In the genomic region with DNA sequence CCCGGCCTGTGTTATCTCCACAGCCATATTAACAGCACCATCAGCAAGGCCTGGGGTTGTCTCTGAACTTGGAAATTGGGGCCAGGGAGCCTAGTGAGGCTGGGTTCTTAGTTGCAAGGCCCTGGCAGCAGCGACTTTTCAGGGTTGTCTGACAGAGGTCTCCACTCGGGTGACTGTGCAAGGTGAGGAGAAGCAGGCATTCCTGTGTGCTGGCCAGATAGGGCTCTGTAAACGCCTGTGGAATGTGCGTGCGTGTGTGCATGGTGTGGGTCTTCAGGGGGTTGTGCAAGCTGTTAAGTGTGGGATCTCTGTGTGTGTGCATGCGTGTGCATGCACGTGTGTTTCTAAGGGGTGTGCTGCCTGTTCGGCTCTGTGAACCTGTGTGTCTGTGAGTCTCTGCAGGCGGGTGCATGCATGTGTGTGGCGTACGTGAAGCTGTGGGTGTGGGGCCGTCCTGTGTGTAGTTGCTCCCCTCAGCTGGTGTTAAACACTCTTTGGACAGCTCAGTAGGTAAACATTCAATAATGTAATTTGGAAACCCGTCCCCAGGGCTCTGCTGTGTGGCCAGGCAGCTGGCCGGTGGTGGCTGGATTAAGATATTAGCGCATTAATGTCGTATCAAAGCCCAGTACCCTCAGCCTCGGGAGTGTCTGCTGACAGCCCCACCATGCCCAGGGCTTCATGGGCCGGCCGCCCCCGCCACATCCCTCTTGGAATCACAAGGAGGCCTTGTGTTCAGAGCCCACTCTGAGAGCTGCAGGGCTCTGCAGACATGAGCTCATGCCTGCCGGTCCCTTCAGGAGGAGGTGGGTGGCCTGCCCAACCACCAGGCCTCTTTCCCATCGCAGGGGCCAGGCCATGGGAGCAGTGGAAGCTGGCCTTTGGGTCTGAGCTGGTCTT, we compare ENCODE assay signal across 22 cellular contexts.
DNase-seq lines count a peak whose midpoint lies in the region; FAIRE-seq and TF ChIP-seq lines count a peak whose summit lies in the region.
"Had no signal": no experiment of that assay in that cellular context is flagged by ENCODE, and none has a peak within 500 bp of the region (broad histone marks: within the 10 kb centered on the region; RNA-seq: fewer than 3 reads in every experiment).

No MANE protein-coding gene starts in this region.

- H3K4me1 ChIP-seq in endodermal cell (ENCODE audit: control insufficient read depth, insufficient read depth, low read length), result no peaks in the 10 kb centered on the region
- H3K4me1 ChIP-seq in uterus, result no peaks in the 10 kb centered on the region
- H3K4me1 ChIP-seq: A549 had no signal

- H3K27me3 Mint-ChIP-seq in endodermal cell (ENCODE audit: insufficient read depth), result peaks cover 16% of the 10 kb centered on the region

- intact Hi-C loops in posterior vena cava (cut with DNase I) (no loop called here), uterus (cut with DNase I; ENCODE audit: low total_unique reads) (no loop called here)

- H3K4me1 Mint-ChIP-seq in endodermal cell, result peaks cover 1% of the 10 kb centered on the region
- H3K4me1 Mint-ChIP-seq: CD8-positive, alpha-beta memory T cell had no signal

- H3K27ac ChIP-seq in endodermal cell (ENCODE audit: low read depth, low read length) (no peak overlapping the region), uterus (no peak overlapping the region)
- H3K27ac ChIP-seq: A549; BLaER1 treated with 17β-estradiol and CSF1 and Interleukin-3, amounts not matched to agents 10 nM and 100 nM had no signal

- 91% methylated on average over 10 to 23 of the region's 23 CpGs for WGBS in endodermal cell (ENCODE audit: insufficient coverage in 1 of 2, insufficient read length in 1 of 2), 2 experiments

- H3K9me3 ChIP-seq in endodermal cell (ENCODE audit: control insufficient read depth, low read length) (no peaks in the 10 kb centered on the region), uterus (no peaks in the 10 kb centered on the region)
- H3K9me3 ChIP-seq: A549; BLaER1 treated with 17β-estradiol and CSF1 and Interleukin-3, amounts not matched to agents 10 nM and 100 nM had no signal

- no peak overlapping the region for H3K4me3 Mint-ChIP-seq in endodermal cell
- H3K4me3 Mint-ChIP-seq: CD8-positive, alpha-beta memory T cell had no signal

- no peak for FAIRE-seq in HTR-8/SVneo (lab: Jason Lieb, UNC)
- FAIRE-seq: A549, GM12878, GM18507 had no signal

- no peak for TF ChIP-seq POLR2A in uterus (IDR thresholded peaks at IDR 0.05)

- H3K27me3 ChIP-seq in endodermal cell (ENCODE audit: control insufficient read depth, insufficient read depth, low read length, poor library complexity, severe bottlenecking) (peaks cover 22% of the 10 kb centered on the region), uterus (no peaks in the 10 kb centered on the region)
- H3K27me3 ChIP-seq: BLaER1 treated with 17β-estradiol and CSF1 and Interleukin-3, amounts not matched to agents 10 nM and 100 nM had no signal

- DNase-seq in COLO829 (ENCODE audit: low spot score) (peak; percentile 13), NCI-H82 (lab: John Stamatoyannopoulos, UW) (peak; percentile 90), endodermal cell (peak; percentile 38), posterior vena cava (ENCODE audit: low spot score) (peak; percentile 71), uterus (no peak), HTR-8/SVneo (ENCODE audit: insufficient read length, low spot score) (no peak)
- DNase-seq in stimulated activated CD4-positive, alpha-beta T cell treated with anti-CD3 and anti-CD28 coated beads, Interleukin-2, amount 100 ng/mL, for 48 hours, result no peak
- no peak for DNase-seq in activated CD4-positive, alpha-beta T cell treated with anti-CD3 and anti-CD28 coated beads, Interleukin-2, amount 50 U/mL, for 4 hours
- DNase-seq: CD8-positive, alpha-beta memory T cell; DND-41; GDM1; HCEC 1CT; KG1; NCI-H1436 treated with DMSO at 0.1 percent for 48 hours; NCI-H2081 treated with DMSO at 0.1 percent for 48 hours; NCI-H510A treated with DMSO at 0.1 percent for 48 hours; NK-92 treated with Interleukin-12 subunit alpha and Interleukin-12 subunit beta, amount 100 ng/mL, for 24 hours; SIG-M5 had no signal

- H3K27ac Mint-ChIP-seq in endodermal cell, result no peak overlapping the region
- H3K27ac Mint-ChIP-seq: CD8-positive, alpha-beta memory T cell had no signal

- TF ChIP-seq CTCF in endodermal cell (conservative IDR thresholded peaks at IDR 0.05) (no peak), uterus (IDR thresholded peaks at IDR 0.05) (no peak)

- no peak overlapping the region for H3K4me3 ChIP-seq in endodermal cell (ENCODE audit: low read length)
- no peak overlapping the region for H3K4me3 ChIP-seq in uterus
- H3K4me3 ChIP-seq: A549; BLaER1 treated with 17β-estradiol and CSF1 and Interleukin-3, amounts not matched to agents 10 nM and 100 nM; GM12878 had no signal

- no peak overlapping the region for H3K9ac ChIP-seq in endodermal cell (ENCODE audit: extremely low read depth, low read length, poor library complexity, severe bottlenecking)
- H3K9ac ChIP-seq: BLaER1 treated with 17β-estradiol and CSF1 and Interleukin-3, amounts not matched to agents 10 nM and 100 nM had no signal

- no peaks in the 10 kb centered on the region for H3K9me3 Mint-ChIP-seq in endodermal cell
- H3K9me3 Mint-ChIP-seq: CD8-positive, alpha-beta memory T cell had no signal

- H3K36me3 Mint-ChIP-seq in endodermal cell (ENCODE audit: low read depth), result no peaks in the 10 kb centered on the region
- H3K36me3 Mint-ChIP-seq: CD8-positive, alpha-beta memory T cell had no signal

- H3K36me3 ChIP-seq in endodermal cell (ENCODE audit: control insufficient read depth, insufficient read depth, low read length) (no peaks in the 10 kb centered on the region), uterus (no peaks in the 10 kb centered on the region)
- H3K36me3 ChIP-seq: BLaER1 treated with 17β-estradiol and CSF1 and Interleukin-3, amounts not matched to agents 10 nM and 100 nM had no signal

Comparison
In these comparisons a context has a peak if more than half of its experiments do, and no peak if none do; other contexts are left out.
1. DNase-seq: peak in COLO829 (single experiment), NCI-H82 (single experiment), endodermal cell (single experiment) and posterior vena cava (single experiment); none in uterus (0 of 2), stimulated activated CD4-positive, alpha-beta T cell treated with anti-CD3 and anti-CD28 coated beads, Interleukin-2, amount 100 ng/mL, for 48 hours (0 of 2), activated CD4-positive, alpha-beta T cell treated with anti-CD3 and anti-CD28 coated beads, Interleukin-2, amount 50 U/mL, for 4 hours (0 of 2) and HTR-8/SVneo (single experiment).